ENCODE assay signal across 1 cellular context in the genomic region with DNA sequence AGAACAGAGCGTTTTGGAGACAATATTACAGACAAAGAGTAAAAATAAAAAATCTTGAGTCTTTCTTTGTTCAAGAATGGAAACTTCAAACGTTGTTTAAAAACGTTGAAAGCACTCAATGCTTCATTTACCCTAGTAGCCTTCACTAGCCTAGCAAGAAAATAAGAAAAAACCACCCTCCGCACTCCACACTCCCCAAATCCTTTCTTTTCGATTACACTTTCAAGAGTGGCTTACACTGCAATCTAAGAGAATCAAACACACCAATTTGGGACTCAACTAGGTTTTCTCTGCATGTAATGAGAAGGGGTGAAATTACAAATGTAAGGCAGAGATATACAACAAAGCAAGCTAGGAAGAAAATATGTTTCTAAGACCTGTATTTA.
TF ChIP-seq lines count a peak whose summit lies in the region.

No MANE protein-coding gene starts in this region.

TF ChIP-seq in HepG2, 621 proteins besides CTCF, POLR2A, EP300 and RAD21:
- no peak for TF ChIP-seq ZNF780A (CRISPR knock-in tag; IDR thresholded peaks at IDR 0.05)
- TF ChIP-seq MBNL3 (CRISPR knock-in tag; conservative IDR thresholded peaks at IDR 0.05) = no peak
- TF ChIP-seq, protein P1, sequence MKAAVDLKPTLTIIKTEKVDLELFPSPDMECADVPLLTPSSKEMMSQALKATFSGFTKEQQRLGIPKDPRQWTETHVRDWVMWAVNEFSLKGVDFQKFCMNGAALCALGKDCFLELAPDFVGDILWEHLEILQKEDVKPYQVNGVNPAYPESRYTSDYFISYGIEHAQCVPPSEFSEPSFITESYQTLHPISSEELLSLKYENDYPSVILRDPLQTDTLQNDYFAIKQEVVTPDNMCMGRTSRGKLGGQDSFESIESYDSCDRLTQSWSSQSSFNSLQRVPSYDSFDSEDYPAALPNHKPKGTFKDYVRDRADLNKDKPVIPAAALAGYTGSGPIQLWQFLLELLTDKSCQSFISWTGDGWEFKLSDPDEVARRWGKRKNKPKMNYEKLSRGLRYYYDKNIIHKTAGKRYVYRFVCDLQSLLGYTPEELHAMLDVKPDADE (CRISPR knock-in tag; IDR thresholded peaks at IDR 0.05) = no peak
- no peak for TF ChIP-seq ZNF607 (CRISPR knock-in tag; IDR thresholded peaks at IDR 0.05; ENCODE audit: borderline replicate concordance)
- TF ChIP-seq SP2 (CRISPR knock-in tag; IDR thresholded peaks at IDR 0.05) = no peak
- TF ChIP-seq ZNF572 (CRISPR knock-in tag; IDR thresholded peaks at IDR 0.05) = no peak
- no peak for TF ChIP-seq ZNF773 (CRISPR knock-in tag; IDR thresholded peaks at IDR 0.05; ENCODE audit: borderline replicate concordance)
- no peak for TF ChIP-seq ZNF629 (CRISPR knock-in tag; conservative IDR thresholded peaks at IDR 0.05)
- no peak for TF ChIP-seq KLF13 (CRISPR knock-in tag; IDR thresholded peaks at IDR 0.05)
- TF ChIP-seq ZNF431 (CRISPR knock-in tag; IDR thresholded peaks at IDR 0.05; ENCODE audit: borderline replicate concordance, low read depth) = no peak
- no peak for TF ChIP-seq ZKSCAN1 (IDR thresholded peaks at IDR 0.05; ENCODE audit: low read length)
- no peak for TF ChIP-seq ZNF816 (CRISPR knock-in tag; IDR thresholded peaks at IDR 0.05; ENCODE audit: borderline replicate concordance)
- no peak for TF ChIP-seq SUZ12 (IDR thresholded peaks at IDR 0.05; ENCODE audit: low read depth, low read length)
- no peak for TF ChIP-seq ZNF253 (CRISPR knock-in tag; IDR thresholded peaks at IDR 0.05; ENCODE audit: borderline replicate concordance)
- no peak for TF ChIP-seq ZNF660 (CRISPR knock-in tag; IDR thresholded peaks at IDR 0.05; ENCODE audit: borderline replicate concordance, low read depth)
- TF ChIP-seq TBL1XR1 (IDR thresholded peaks at IDR 0.05; ENCODE audit: borderline replicate concordance, low read length, partially characterized antibody) = no peak
